In the genomic region with DNA sequence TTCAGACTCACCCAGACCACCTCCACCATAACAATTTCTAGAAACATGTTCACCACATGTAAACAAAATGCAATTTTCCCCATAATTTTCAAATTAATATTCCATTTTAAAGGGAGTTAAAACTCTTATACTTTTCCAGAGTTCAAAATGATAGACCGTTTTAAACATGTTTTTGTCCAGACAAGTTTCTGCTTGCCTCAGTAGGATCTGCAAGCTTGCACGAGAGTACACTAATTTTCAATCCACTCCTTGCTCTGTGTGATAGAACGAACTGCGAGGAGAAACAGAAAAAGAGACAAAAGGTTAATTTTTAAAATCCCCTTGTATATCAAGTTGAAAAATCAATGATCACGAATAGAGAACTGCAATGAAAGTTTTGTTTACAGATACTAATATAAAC, we compare ENCODE assay signal across 1 cellular context.
TF ChIP-seq lines count a peak whose summit lies in the region.

No MANE protein-coding gene starts in this region.

TF ChIP-seq in K562, 482 proteins besides CTCF, POLR2A, EP300 and RAD21:
- TF ChIP-seq, protein P1, sequence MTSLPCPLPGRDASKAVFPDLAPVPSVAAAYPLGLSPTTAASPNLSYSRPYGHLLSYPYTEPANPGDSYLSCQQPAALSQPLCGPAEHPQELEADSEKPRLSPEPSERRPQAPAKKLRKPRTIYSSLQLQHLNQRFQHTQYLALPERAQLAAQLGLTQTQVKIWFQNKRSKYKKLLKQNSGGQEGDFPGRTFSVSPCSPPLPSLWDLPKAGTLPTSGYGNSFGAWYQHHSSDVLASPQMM (CRISPR knock-in tag; IDR thresholded peaks at IDR 0.05): no peak
- no peak for TF ChIP-seq SAFB2 (IDR thresholded peaks at IDR 0.05; ENCODE audit: borderline replicate concordance, low read depth, low read length, severe bottlenecking)
- no peak for TF ChIP-seq NEUROD1 (IDR thresholded peaks at IDR 0.05; ENCODE audit: borderline replicate concordance, low read depth, low read length, partially characterized antibody)
- no peak for TF ChIP-seq CBX3 (IDR thresholded peaks at IDR 0.05; ENCODE audit: borderline replicate concordance in 1 of 2, low read length in 2 of 2)
- TF ChIP-seq, protein P2, sequence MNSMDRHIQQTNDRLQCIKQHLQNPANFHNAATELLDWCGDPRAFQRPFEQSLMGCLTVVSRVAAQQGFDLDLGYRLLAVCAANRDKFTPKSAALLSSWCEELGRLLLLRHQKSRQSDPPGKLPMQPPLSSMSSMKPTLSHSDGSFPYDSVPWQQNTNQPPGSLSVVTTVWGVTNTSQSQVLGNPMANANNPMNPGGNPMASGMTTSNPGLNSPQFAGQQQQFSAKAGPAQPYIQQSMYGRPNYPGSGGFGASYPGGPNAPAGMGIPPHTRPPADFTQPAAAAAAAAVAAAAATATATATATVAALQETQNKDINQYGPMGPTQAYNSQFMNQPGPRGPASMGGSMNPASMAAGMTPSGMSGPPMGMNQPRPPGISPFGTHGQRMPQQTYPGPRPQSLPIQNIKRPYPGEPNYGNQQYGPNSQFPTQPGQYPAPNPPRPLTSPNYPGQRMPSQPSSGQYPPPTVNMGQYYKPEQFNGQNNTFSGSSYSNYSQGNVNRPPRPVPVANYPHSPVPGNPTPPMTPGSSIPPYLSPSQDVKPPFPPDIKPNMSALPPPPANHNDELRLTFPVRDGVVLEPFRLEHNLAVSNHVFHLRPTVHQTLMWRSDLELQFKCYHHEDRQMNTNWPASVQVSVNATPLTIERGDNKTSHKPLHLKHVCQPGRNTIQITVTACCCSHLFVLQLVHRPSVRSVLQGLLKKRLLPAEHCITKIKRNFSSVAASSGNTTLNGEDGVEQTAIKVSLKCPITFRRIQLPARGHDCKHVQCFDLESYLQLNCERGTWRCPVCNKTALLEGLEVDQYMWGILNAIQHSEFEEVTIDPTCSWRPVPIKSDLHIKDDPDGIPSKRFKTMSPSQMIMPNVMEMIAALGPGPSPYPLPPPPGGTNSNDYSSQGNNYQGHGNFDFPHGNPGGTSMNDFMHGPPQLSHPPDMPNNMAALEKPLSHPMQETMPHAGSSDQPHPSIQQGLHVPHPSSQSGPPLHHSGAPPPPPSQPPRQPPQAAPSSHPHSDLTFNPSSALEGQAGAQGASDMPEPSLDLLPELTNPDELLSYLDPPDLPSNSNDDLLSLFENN (IDR thresholded peaks at IDR 0.05; ENCODE audit: low read depth in 2 of 2, low read length in 2 of 2): no peak
- TF ChIP-seq SOX6 (IDR thresholded peaks at IDR 0.05): no peak
- TF ChIP-seq KLF1 (tag; IDR thresholded peaks at IDR 0.05): no peak
- TF ChIP-seq, protein P3, sequence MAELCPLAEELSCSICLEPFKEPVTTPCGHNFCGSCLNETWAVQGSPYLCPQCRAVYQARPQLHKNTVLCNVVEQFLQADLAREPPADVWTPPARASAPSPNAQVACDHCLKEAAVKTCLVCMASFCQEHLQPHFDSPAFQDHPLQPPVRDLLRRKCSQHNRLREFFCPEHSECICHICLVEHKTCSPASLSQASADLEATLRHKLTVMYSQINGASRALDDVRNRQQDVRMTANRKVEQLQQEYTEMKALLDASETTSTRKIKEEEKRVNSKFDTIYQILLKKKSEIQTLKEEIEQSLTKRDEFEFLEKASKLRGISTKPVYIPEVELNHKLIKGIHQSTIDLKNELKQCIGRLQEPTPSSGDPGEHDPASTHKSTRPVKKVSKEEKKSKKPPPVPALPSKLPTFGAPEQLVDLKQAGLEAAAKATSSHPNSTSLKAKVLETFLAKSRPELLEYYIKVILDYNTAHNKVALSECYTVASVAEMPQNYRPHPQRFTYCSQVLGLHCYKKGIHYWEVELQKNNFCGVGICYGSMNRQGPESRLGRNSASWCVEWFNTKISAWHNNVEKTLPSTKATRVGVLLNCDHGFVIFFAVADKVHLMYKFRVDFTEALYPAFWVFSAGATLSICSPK (IDR thresholded peaks at IDR 0.05; ENCODE audit: borderline replicate concordance): no peak
- TF ChIP-seq, protein P4, sequence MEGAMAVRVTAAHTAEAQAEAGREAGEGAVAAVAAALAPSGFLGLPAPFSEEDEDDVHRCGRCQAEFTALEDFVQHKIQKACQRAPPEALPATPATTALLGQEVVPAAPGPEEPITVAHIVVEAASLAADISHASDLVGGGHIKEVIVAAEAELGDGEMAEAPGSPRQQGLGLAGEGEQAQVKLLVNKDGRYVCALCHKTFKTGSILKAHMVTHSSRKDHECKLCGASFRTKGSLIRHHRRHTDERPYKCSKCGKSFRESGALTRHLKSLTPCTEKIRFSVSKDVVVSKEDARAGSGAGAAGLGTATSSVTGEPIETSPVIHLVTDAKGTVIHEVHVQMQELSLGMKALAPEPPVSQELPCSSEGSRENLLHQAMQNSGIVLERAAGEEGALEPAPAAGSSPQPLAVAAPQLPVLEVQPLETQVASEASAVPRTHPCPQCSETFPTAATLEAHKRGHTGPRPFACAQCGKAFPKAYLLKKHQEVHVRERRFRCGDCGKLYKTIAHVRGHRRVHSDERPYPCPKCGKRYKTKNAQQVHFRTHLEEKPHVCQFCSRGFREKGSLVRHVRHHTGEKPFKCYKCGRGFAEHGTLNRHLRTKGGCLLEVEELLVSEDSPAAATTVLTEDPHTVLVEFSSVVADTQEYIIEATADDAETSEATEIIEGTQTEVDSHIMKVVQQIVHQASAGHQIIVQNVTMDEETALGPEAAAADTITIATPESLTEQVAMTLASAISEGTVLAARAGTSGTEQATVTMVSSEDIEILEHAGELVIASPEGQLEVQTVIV (CRISPR knock-in tag; IDR thresholded peaks at IDR 0.05; ENCODE audit: borderline replicate concordance): no peak
- TF ChIP-seq, protein P5, sequence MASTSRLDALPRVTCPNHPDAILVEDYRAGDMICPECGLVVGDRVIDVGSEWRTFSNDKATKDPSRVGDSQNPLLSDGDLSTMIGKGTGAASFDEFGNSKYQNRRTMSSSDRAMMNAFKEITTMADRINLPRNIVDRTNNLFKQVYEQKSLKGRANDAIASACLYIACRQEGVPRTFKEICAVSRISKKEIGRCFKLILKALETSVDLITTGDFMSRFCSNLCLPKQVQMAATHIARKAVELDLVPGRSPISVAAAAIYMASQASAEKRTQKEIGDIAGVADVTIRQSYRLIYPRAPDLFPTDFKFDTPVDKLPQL (IDR thresholded peaks at IDR 0.05; ENCODE audit: extremely low read depth, insufficient read length): no peak
- no peak for TF ChIP-seq U2AF2 (optimal IDR thresholded peaks at IDR 0.05; ENCODE audit: low read depth, low read length)
- no peak for TF ChIP-seq RCOR1 (IDR thresholded peaks at IDR 0.05; ENCODE audit: borderline replicate concordance in 1 of 2, low read depth in 2 of 2, low read length in 2 of 2)
- no peak for TF ChIP-seq ZNF436 (CRISPR knock-in tag; IDR thresholded peaks at IDR 0.05)
- TF ChIP-seq, protein P6, sequence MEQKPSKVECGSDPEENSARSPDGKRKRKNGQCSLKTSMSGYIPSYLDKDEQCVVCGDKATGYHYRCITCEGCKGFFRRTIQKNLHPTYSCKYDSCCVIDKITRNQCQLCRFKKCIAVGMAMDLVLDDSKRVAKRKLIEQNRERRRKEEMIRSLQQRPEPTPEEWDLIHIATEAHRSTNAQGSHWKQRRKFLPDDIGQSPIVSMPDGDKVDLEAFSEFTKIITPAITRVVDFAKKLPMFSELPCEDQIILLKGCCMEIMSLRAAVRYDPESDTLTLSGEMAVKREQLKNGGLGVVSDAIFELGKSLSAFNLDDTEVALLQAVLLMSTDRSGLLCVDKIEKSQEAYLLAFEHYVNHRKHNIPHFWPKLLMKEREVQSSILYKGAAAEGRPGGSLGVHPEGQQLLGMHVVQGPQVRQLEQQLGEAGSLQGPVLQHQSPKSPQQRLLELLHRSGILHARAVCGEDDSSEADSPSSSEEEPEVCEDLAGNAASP (IDR thresholded peaks at IDR 0.05): no peak
- no peak for TF ChIP-seq U2AF1 (optimal IDR thresholded peaks at IDR 0.05; ENCODE audit: low read depth, low read length)
- TF ChIP-seq SNRNP70 (optimal IDR thresholded peaks at IDR 0.05; ENCODE audit: low read depth, low read length): no peak
